1 cellular context compared by ENCODE assay signal in genomic region chr3:71304684-71305083, GRCh38.
TF ChIP-seq lines count a peak whose summit lies in the region.

No MANE protein-coding gene starts in this region.

TF ChIP-seq in H1, 55 proteins besides CTCF, POLR2A, EP300 and RAD21:
- no peak for TF ChIP-seq CHD7 (IDR thresholded peaks at IDR 0.05; ENCODE audit: insufficient replicate concordance, low read length)
- TF ChIP-seq MAFK (IDR thresholded peaks at IDR 0.05; ENCODE audit: low read depth, low read length): no peak
- no peak for TF ChIP-seq CHD2 (IDR thresholded peaks at IDR 0.05; ENCODE audit: low read length)
- no peak for TF ChIP-seq NANOG (IDR thresholded peaks at IDR 0.05; ENCODE audit: insufficient read depth, low read depth, low read length, poor library complexity, severe bottlenecking)
- TF ChIP-seq SP4 (IDR thresholded peaks at IDR 0.05; ENCODE audit: low read length): no peak
- TF ChIP-seq CEBPB (IDR thresholded peaks at IDR 0.05; ENCODE audit: low read depth, low read length): no peak
- no peak for TF ChIP-seq TEAD4 (IDR thresholded peaks at IDR 0.05; ENCODE audit: low read depth, low read length)
- no peak for TF ChIP-seq YY1 (IDR thresholded peaks at IDR 0.05; ENCODE audit: low read depth, low read length)
- no peak for TF ChIP-seq TAF1 (IDR thresholded peaks at IDR 0.05; ENCODE audit: low read depth, low read length)
- no peak for TF ChIP-seq JUND (IDR thresholded peaks at IDR 0.05; ENCODE audit: low read length)
- TF ChIP-seq EZH2 (IDR thresholded peaks at IDR 0.05; ENCODE audit: low read depth, low read length, severe bottlenecking): no peak
- TF ChIP-seq EGR1 (IDR thresholded peaks at IDR 0.05; ENCODE audit: borderline replicate concordance, low read depth, low read length): no peak
- no peak for TF ChIP-seq RBBP5 (IDR thresholded peaks at IDR 0.05; ENCODE audit: borderline replicate concordance, low read depth, low read length)
